ENCODE assay signal across 1 cellular context in genomic region chr1:60132985-60133673, GRCh38.
TF ChIP-seq lines count a peak whose summit lies in the region.

No MANE protein-coding gene starts in this region.

TF ChIP-seq in HCT116, 20 proteins besides CTCF, POLR2A, EP300 and RAD21 (continued from another document):
- TF ChIP-seq REST (IDR thresholded peaks at IDR 0.05; ENCODE audit: low read depth) = no peak
- no peak for TF ChIP-seq ZNF274 (IDR thresholded peaks at IDR 0.05; ENCODE audit: low read depth, low read length)
- TF ChIP-seq EZH2 (IDR thresholded peaks at IDR 0.05) = no peak
- TF ChIP-seq MAX (IDR thresholded peaks at IDR 0.05) = no peak
- TF ChIP-seq FOSL1 (IDR thresholded peaks at IDR 0.05; ENCODE audit: low read depth) = 0 out of 2 replicates have a peak, but pooled peaks have one; percentile 11
- no peak for TF ChIP-seq EZH2phosphoT487 (IDR thresholded peaks at IDR 0.05; ENCODE audit: borderline replicate concordance)
